In the genomic region with DNA sequence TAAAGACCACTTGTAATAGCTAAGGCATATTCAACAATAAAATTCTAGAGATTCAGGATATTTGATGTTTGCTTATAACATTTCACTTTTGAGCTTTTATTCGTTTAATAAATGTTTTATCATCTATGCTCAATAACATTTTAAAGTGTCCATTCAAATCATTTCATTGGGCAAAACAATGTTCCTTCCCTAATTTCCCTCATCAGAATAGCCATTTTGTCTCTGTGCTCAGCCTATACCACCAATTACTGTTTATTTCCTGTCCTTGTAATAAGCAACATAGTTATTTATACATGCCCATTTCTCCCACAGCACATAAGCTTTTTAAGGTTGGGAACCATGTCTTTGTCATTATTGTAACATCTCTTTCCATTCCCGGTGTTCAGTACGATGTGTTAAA, we compare ENCODE assay signal across 1 cellular context.
TF ChIP-seq lines count a peak whose summit lies in the region.

No MANE protein-coding gene starts in this region.

TF ChIP-seq in WTC11, 78 proteins besides CTCF, POLR2A, EP300 and RAD21 (continued from another document):
- TF ChIP-seq, protein P1, sequence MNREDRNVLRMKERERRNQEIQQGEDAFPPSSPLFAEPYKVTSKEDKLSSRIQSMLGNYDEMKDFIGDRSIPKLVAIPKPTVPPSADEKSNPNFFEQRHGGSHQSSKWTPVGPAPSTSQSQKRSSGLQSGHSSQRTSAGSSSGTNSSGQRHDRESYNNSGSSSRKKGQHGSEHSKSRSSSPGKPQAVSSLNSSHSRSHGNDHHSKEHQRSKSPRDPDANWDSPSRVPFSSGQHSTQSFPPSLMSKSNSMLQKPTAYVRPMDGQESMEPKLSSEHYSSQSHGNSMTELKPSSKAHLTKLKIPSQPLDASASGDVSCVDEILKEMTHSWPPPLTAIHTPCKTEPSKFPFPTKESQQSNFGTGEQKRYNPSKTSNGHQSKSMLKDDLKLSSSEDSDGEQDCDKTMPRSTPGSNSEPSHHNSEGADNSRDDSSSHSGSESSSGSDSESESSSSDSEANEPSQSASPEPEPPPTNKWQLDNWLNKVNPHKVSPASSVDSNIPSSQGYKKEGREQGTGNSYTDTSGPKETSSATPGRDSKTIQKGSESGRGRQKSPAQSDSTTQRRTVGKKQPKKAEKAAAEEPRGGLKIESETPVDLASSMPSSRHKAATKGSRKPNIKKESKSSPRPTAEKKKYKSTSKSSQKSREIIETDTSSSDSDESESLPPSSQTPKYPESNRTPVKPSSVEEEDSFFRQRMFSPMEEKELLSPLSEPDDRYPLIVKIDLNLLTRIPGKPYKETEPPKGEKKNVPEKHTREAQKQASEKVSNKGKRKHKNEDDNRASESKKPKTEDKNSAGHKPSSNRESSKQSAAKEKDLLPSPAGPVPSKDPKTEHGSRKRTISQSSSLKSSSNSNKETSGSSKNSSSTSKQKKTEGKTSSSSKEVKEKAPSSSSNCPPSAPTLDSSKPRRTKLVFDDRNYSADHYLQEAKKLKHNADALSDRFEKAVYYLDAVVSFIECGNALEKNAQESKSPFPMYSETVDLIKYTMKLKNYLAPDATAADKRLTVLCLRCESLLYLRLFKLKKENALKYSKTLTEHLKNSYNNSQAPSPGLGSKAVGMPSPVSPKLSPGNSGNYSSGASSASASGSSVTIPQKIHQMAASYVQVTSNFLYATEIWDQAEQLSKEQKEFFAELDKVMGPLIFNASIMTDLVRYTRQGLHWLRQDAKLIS (CRISPR knock-in tag; IDR thresholded peaks at IDR 0.05; ENCODE audit: borderline replicate concordance) = no peak
- TF ChIP-seq SOX15 (CRISPR knock-in tag; IDR thresholded peaks at IDR 0.05) = no peak
- TF ChIP-seq, protein P2, sequence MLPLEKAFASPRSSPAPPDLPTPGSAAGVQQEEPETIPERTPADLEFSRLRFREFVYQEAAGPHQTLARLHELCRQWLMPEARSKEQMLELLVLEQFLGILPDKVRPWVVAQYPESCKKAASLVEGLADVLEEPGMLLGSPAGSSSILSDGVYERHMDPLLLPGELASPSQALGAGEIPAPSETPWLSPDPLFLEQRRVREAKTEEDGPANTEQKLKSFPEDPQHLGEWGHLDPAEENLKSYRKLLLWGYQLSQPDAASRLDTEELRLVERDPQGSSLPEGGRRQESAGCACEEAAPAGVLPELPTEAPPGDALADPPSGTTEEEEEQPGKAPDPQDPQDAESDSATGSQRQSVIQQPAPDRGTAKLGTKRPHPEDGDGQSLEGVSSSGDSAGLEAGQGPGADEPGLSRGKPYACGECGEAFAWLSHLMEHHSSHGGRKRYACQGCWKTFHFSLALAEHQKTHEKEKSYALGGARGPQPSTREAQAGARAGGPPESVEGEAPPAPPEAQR (CRISPR knock-in tag; IDR thresholded peaks at IDR 0.05) = no peak
